In genomic region chr7:13169356-13169755, GRCh38 we compare ENCODE assay signal across 29 cellular contexts.
"Had no signal": no experiment of that assay in that cellular context is flagged by ENCODE, and none has a peak within 500 bp of the region (broad histone marks: within the 10 kb centered on the region; RNA-seq: fewer than 3 reads in every experiment).

No MANE protein-coding gene starts in this region.

- H3K27me3 Mint-ChIP-seq: type B pancreatic cell had no signal

- H3K36me3 Mint-ChIP-seq: stimulated activated effector memory CD8-positive, alpha-beta T cell treated with anti-CD3 and anti-CD28 coated beads, Interleukin-12 subunit alpha, Interleukin-12 subunit beta, amount 100 ng/mL, for 72 hours; stimulated activated memory B cell treated with anti-CD40 and anti-IgM and Interleukin-4, amounts not matched to agents 10 μg/mL and 1 μg/mL and 100 μg/mL, for 72 hours; stimulated activated naive B cell treated with anti-CD40 and anti-IgM and Interleukin-4, amounts not matched to agents 10 μg/mL and 1 μg/mL and 100 μg/mL, for 72 hours; type B pancreatic cell had no signal

- H3K4me1 Mint-ChIP-seq: stimulated activated effector memory CD8-positive, alpha-beta T cell treated with anti-CD3 and anti-CD28 coated beads, Interleukin-12 subunit alpha, Interleukin-12 subunit beta, amount 100 ng/mL, for 72 hours; stimulated activated memory B cell treated with anti-CD40 and anti-IgM and Interleukin-4, amounts not matched to agents 10 μg/mL and 1 μg/mL and 100 μg/mL, for 72 hours; stimulated activated naive B cell treated with anti-CD40 and anti-IgM and Interleukin-4, amounts not matched to agents 10 μg/mL and 1 μg/mL and 100 μg/mL, for 72 hours; stimulated activated naive CD8-positive, alpha-beta T cell treated with anti-CD3 and anti-CD28 coated beads, Interleukin-15, amount 100 ng/mL, for 72 hours had no signal

- H3K9me3 Mint-ChIP-seq: stimulated activated effector memory CD8-positive, alpha-beta T cell treated with anti-CD3 and anti-CD28 coated beads, Interleukin-12 subunit alpha, Interleukin-12 subunit beta, amount 100 ng/mL, for 72 hours; stimulated activated memory B cell treated with anti-CD40 and anti-IgM and Interleukin-4, amounts not matched to agents 10 μg/mL and 1 μg/mL and 100 μg/mL, for 72 hours; stimulated activated naive B cell treated with anti-CD40 and anti-IgM and Interleukin-4, amounts not matched to agents 10 μg/mL and 1 μg/mL and 100 μg/mL, for 72 hours; stimulated activated naive CD8-positive, alpha-beta T cell treated with anti-CD3 and anti-CD28 coated beads, Interleukin-15, amount 100 ng/mL, for 72 hours; stimulated activated naive CD8-positive, alpha-beta T cell treated with anti-CD3 and anti-CD28 coated beads, Interleukin-15, Interleukin-2, amounts not matched to agents 100 ng/mL and 50 ng/mL, for 24 hours; type B pancreatic cell had no signal

- H3K4me3 Mint-ChIP-seq: stimulated activated effector memory CD8-positive, alpha-beta T cell treated with anti-CD3 and anti-CD28 coated beads, Interleukin-12 subunit alpha, Interleukin-12 subunit beta, amount 100 ng/mL, for 72 hours; stimulated activated memory B cell treated with anti-CD40 and anti-IgM and Interleukin-4, amounts not matched to agents 10 μg/mL and 1 μg/mL and 100 μg/mL, for 72 hours; stimulated activated naive B cell treated with anti-CD40 and anti-IgM and Interleukin-4, amounts not matched to agents 10 μg/mL and 1 μg/mL and 100 μg/mL, for 72 hours; stimulated activated naive CD8-positive, alpha-beta T cell treated with anti-CD3 and anti-CD28 coated beads, Interleukin-15, amount 100 ng/mL, for 72 hours; stimulated activated naive CD8-positive, alpha-beta T cell treated with anti-CD3 and anti-CD28 coated beads, Interleukin-15, Interleukin-2, amounts not matched to agents 100 ng/mL and 50 ng/mL, for 24 hours; type B pancreatic cell had no signal

- H3K4me1 ChIP-seq: stomach, suprapubic skin, testis, thyroid gland, tibial artery, tibial nerve, transverse colon, upper lobe of left lung, upper lobe of right lung, uterus, vagina had no signal

- DNase-seq: stimulated activated CD4-positive, alpha-beta T cell treated with anti-CD3 and anti-CD28 coated beads, Interleukin-2, amount 100 ng/mL, for 48 hours; stimulated activated CD4-positive, alpha-beta T cell treated with anti-CD3 and anti-CD28 coated beads, Interleukin-4, amount 100 ng/mL, for 1 hour; stimulated activated CD4-positive, alpha-beta T cell treated with anti-CD3 and anti-CD28 coated beads, Interleukin-4, amount 100 ng/mL, for 24 hours; stimulated activated CD4-positive, alpha-beta T cell treated with anti-CD3 and anti-CD28 coated beads, Interleukin-4, amount 100 ng/mL, for 4 hours; stimulated activated CD8-positive, alpha-beta memory T cell treated with anti-CD3 and anti-CD28 coated beads, Interleukin-4, amount 100 ng/mL, for 48 hours; stimulated activated naive B cell treated with anti-CD40 and anti-IgM and Interleukin-4, amounts not matched to agents 10 μg/mL and 1 μg/mL and 100 μg/mL, for 72 hours; stimulated activated naive CD4-positive, alpha-beta T cell; stimulated activated naive CD4-positive, alpha-beta T cell treated with Interleukin-2 at 50 U/mL for 16 hours; stimulated activated naive CD8-positive, alpha-beta T cell treated with anti-CD3 and anti-CD28 coated beads, Interleukin-15, amount 100 ng/mL, for 72 hours; stimulated activated naive CD8-positive, alpha-beta T cell treated with anti-CD3 and anti-CD28 coated beads, Interleukin-15, Interleukin-2, amounts not matched to agents 100 U/mL and 50 U/mL, for 24 hours; stomach; substantia nigra; testis; thyroid gland; tibial artery; transverse colon; trophoblast cell; upper lobe of left lung; upper lobe of right lung; uterus had no signal

- H3K27ac Mint-ChIP-seq: stimulated activated effector memory CD8-positive, alpha-beta T cell treated with anti-CD3 and anti-CD28 coated beads, Interleukin-12 subunit alpha, Interleukin-12 subunit beta, amount 100 ng/mL, for 72 hours; stimulated activated memory B cell treated with anti-CD40 and anti-IgM and Interleukin-4, amounts not matched to agents 10 μg/mL and 1 μg/mL and 100 μg/mL, for 72 hours; stimulated activated naive B cell treated with anti-CD40 and anti-IgM and Interleukin-4, amounts not matched to agents 10 μg/mL and 1 μg/mL and 100 μg/mL, for 72 hours; stimulated activated naive CD8-positive, alpha-beta T cell treated with anti-CD3 and anti-CD28 coated beads, Interleukin-15, amount 100 ng/mL, for 72 hours; stimulated activated naive CD8-positive, alpha-beta T cell treated with anti-CD3 and anti-CD28 coated beads, Interleukin-15, Interleukin-2, amounts not matched to agents 100 ng/mL and 50 ng/mL, for 24 hours; type B pancreatic cell had no signal

- FAIRE-seq: urothelium cell line had no signal

- H3K9me3 ChIP-seq: stomach, suprapubic skin, testis, thoracic aorta, thyroid gland, tibial artery, tibial nerve, transverse colon, upper lobe of left lung, upper lobe of right lung, uterus, vagina had no signal

- H3K27ac ChIP-seq: stomach, suprapubic skin, testis, thoracic aorta, thyroid gland, tibial artery, tibial nerve, transverse colon, upper lobe of left lung, upper lobe of right lung, uterus, vagina had no signal

- H3K36me3 ChIP-seq: stomach, suprapubic skin, thoracic aorta, thyroid gland, tibial artery, tibial nerve, transverse colon, upper lobe of left lung, upper lobe of right lung, uterus, vagina had no signal

- H3K4me3 ChIP-seq: stomach, suprapubic skin, testis, thoracic aorta, thyroid gland, tibial artery, tibial nerve, transverse colon, upper lobe of left lung, upper lobe of right lung, uterus, vagina had no signal

- H3K27me3 ChIP-seq: stomach, suprapubic skin, testis, thyroid gland, tibial artery, tibial nerve, transverse colon, upper lobe of left lung, upper lobe of right lung, uterus, vagina had no signal

- ATAC-seq: stimulated activated effector memory CD8-positive, alpha-beta T cell treated with anti-CD3 and anti-CD28 coated beads, Interleukin-12 subunit alpha, Interleukin-12 subunit beta, amount 100 ng/mL, for 72 hours; stimulated activated memory B cell treated with anti-CD40 and anti-IgM and Interleukin-4, amounts not matched to agents 10 μg/mL and 1 μg/mL and 100 μg/mL, for 72 hours; stimulated activated naive B cell treated with anti-CD40 and anti-IgM and Interleukin-4, amounts not matched to agents 10 μg/mL and 1 μg/mL and 100 μg/mL, for 72 hours; stimulated activated naive CD8-positive, alpha-beta T cell treated with anti-CD3 and anti-CD28 coated beads, Interleukin-15, amount 100 ng/mL, for 72 hours; stimulated activated naive CD8-positive, alpha-beta T cell treated with anti-CD3 and anti-CD28 coated beads, Interleukin-15, Interleukin-2, amounts not matched to agents 100 U/mL and 50 U/mL, for 24 hours; upper lobe of right lung had no signal
